In the genomic region with DNA sequence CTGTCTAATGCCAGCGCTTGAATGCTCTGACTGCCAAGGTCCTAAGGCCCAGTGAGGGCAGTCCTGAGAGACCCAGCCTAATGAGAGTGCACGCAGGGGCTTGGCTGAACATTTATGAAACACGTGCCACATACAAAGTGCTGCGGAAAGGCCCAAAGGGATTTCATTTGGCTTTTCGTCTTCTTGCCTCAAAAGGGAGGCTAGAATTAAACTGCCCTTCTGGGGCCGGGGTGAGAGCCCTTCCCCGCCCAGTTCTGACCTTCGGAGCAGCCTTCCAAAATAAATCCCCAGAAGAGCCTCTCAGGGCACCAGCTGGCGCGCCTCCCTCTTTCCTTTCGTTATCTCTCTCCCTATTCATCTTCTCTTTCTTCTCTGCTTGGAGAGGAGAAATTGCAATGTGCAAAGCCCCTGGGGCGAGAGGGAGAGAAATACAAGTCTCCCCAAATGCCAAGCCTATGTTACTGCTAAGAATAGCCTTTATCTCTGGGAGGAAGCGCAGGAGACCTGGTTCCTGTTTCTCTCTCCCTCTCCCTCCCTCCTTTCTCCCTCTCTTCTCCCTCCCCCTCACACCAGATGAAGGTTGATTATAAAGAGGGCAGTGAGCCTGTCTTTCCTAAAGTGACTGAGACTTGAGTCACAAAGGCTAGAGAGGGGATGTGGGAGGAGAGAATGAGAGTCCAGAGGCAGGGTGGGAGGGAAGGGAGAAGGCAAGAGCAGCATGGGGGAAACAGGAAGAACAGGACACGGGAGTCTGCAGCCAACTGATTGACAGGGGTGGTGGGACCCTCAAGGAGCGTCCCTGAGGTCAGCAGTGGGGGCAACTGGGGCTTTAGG, we compare ENCODE assay signal across 8 cellular contexts. TPM values are rescaled to one million over a fixed set of nuclear protein-coding genes. Genes with fewer than 3 reads are reported as not detected.
DNase-seq lines count a peak whose midpoint lies in the region; ATAC-seq and TF ChIP-seq lines count a peak whose summit lies in the region.

No MANE protein-coding gene starts in this region.

- peak; percentile 21 for ATAC-seq in HG02623 (IDR thresholded peaks at IDR 0.05; ENCODE audit: unreplicated experiment)
- peak; percentile 55 for ATAC-seq in WTC11

- peaks cover 12% of the 10 kb centered on the region for H3K4me1 Mint-ChIP-seq in activated CD4-positive, alpha-beta T cell treated with anti-CD3 and anti-CD28 coated beads, Interleukin-2, amount 10 ng/mL, durations not matched to agents 24 days and 14 days
- H3K4me1 Mint-ChIP-seq in WTC11 = peaks cover 26% of the 10 kb centered on the region

- H3K9me3 ChIP-seq in neuronal stem cell (replicated peaks in 1 of 2; ENCODE audit: control insufficient read depth in 2 of 2, insufficient read depth in 1 of 2, low read depth in 1 of 2, low read length in 2 of 2) = no peaks in the 10 kb centered on the region

- no peaks in the 10 kb centered on the region for H3K27me3 ChIP-seq in neuronal stem cell (ENCODE audit: control insufficient read depth in 3 of 3, insufficient read depth in 3 of 3, low read depth in 1 of 3, low read length in 3 of 3)

- H2BK120ac ChIP-seq in neuronal stem cell (ENCODE audit: low read depth, low read length) = no peak overlapping the region

- H2AFZ ChIP-seq in neuronal stem cell (ENCODE audit: low read length) = peak overlapping the region; percentile 85

- TF ChIP-seq CTCF in WTC11 (IDR thresholded peaks at IDR 0.05) = peak; percentile 7; the same call in 1 of the 2 replicates
- TF ChIP-seq CTCF in foreskin fibroblast (IDR thresholded peaks at IDR 0.05; ENCODE audit: low read depth, low read length) = no peak

- peak overlapping the region; percentile 78 for H3K9ac ChIP-seq in neuronal stem cell (ENCODE audit: low read depth, low read length, poor library complexity)

- H3K4me3 ChIP-seq in foreskin fibroblast (ENCODE audit: low read depth in 1 of 2, low read length in 2 of 2) (peak overlapping the region; percentile 43 to 61), neuronal stem cell (ENCODE audit: low read length in 2 of 2) (peak overlapping the region in 1 of 2 donors; percentile 51)

- H2AK5ac ChIP-seq in neuronal stem cell (ENCODE audit: low read depth, low read length) = no peak overlapping the region

- H3K18ac ChIP-seq in neuronal stem cell (ENCODE audit: low read length) = peak overlapping the region; percentile 61

- H3K4me1 ChIP-seq in neuronal stem cell (ENCODE audit: control insufficient read depth in 2 of 2, insufficient read depth in 1 of 2, low read depth in 1 of 2, low read length in 2 of 2) = peaks cover 9 to 12% of the 10 kb centered on the region in 2 donors

- H2BK5ac ChIP-seq in neuronal stem cell (ENCODE audit: low read length) = no peak overlapping the region

- peak overlapping the region; percentile 76 for H3K4me3 Mint-ChIP-seq in activated CD4-positive, alpha-beta T cell treated with anti-CD3 and anti-CD28 coated beads, Interleukin-2, amount 10 ng/mL, durations not matched to agents 24 days and 14 days
- peak overlapping the region; percentile 95 for H3K4me3 Mint-ChIP-seq in WTC11

- WGBS in neuronal stem cell (ENCODE audit: extremely low coverage in 2 of 2, insufficient read length in 2 of 2, insufficient replicate concordance in 1 of 2), 2 donors = no CpG with 5 or more reads among the region's 15 CpGs

- peak overlapping the region; percentile 90 for H3K27ac ChIP-seq in neuronal stem cell (replicated peaks; ENCODE audit: low read length)

- no peaks in the 10 kb centered on the region for H3K79me1 ChIP-seq in neuronal stem cell (ENCODE audit: low read depth, low read length)

- no peak overlapping the region for H3K14ac ChIP-seq in neuronal stem cell (ENCODE audit: low read length)

- H3K23ac ChIP-seq in neuronal stem cell (ENCODE audit: low read depth, low read length, poor library complexity) = no peak overlapping the region

- H3K4me2 ChIP-seq in neuronal stem cell (ENCODE audit: insufficient read depth, low read length, poor library complexity, severe bottlenecking) = peak overlapping the region; percentile 52

- no peak overlapping the region for H4K8ac ChIP-seq in neuronal stem cell (ENCODE audit: low read depth, low read length)

- H2BK15ac ChIP-seq in neuronal stem cell (ENCODE audit: low read length) = no peak overlapping the region

- POLR2A ChIA-PET in WTC11 (lab: Charles Lee) = interaction anchor here (0.7 to 1.7 kb wide), 4 partner anchors 32 to 192 kb away, joined by 4 to 16 read pairs (median 4); partner anchors contain the start of gene FSTL1

- no peaks in the 10 kb centered on the region for H3K36me3 Mint-ChIP-seq in activated CD4-positive, alpha-beta T cell treated with anti-CD3 and anti-CD28 coated beads, Interleukin-2, amount 10 ng/mL, durations not matched to agents 24 days and 14 days (ENCODE audit: low read depth)
- no peaks in the 10 kb centered on the region for H3K36me3 Mint-ChIP-seq in WTC11

- no peak overlapping the region for H2BK12ac ChIP-seq in neuronal stem cell (ENCODE audit: low read length)

- CTCF ChIA-PET in WTC11 (lab: Charles Lee) = interaction anchor here (0.6 to 4.9 kb wide), 40 partner anchors 8 to 988 kb away, joined by 3 to 161 read pairs (median 4); partner anchors contain the start of genes FSTL1, LRRC58, NDUFB4 and STXBP5L

- H3K36me3 ChIP-seq in neuronal stem cell (replicated peaks in 1 of 2; ENCODE audit: control insufficient read depth in 2 of 2, insufficient read depth in 2 of 2, low read length in 2 of 2) = no peaks in the 10 kb centered on the region

- peaks cover 9% of the 10 kb centered on the region for H3K27me3 Mint-ChIP-seq in activated CD4-positive, alpha-beta T cell treated with anti-CD3 and anti-CD28 coated beads, Interleukin-2, amount 10 ng/mL, durations not matched to agents 24 days and 14 days
- peaks cover 12% of the 10 kb centered on the region for H3K27me3 Mint-ChIP-seq in WTC11 (ENCODE audit: low read depth)

- peak overlapping the region; percentile 51 for H3K27ac Mint-ChIP-seq in activated CD4-positive, alpha-beta T cell treated with anti-CD3 and anti-CD28 coated beads, Interleukin-2, amount 10 ng/mL, durations not matched to agents 24 days and 14 days
- H3K27ac Mint-ChIP-seq in WTC11 = peak overlapping the region; percentile 88

- intact Hi-C loops in activated CD4-positive, alpha-beta T cell treated with anti-CD3 and anti-CD28 coated beads, Interleukin-2, amount 10 ng/mL, durations not matched to agents 24 days and 14 days (cut with micrococcal nuclease) = loop anchor here (1.0 to 10.0 kb wide), 3 partner anchors 142 to 735 kb away; no protein-coding TSS in a partner anchor

- DNase-seq in activated CD4-positive, alpha-beta T cell treated with anti-CD3 and anti-CD28 coated beads, Interleukin-2, amount 10 ng/mL, durations not matched to agents 24 days and 14 days = no peak
- DNase-seq in activated CD4-positive, alpha-beta T cell treated with anti-CD3 and anti-CD28 coated beads for 1 hour = no peak
- peak; percentile 70 for DNase-seq in NCI-H1105 treated with DMSO at 0.1 percent for 48 hours (lab: John Stamatoyannopoulos, UW)
- peak; percentile 27 for DNase-seq in WTC11 (ENCODE audit: low spot score)
- peak; percentile 78 to 89 for DNase-seq in foreskin fibroblast
- peak; percentile 85 for DNase-seq in neuronal stem cell (ENCODE audit: low spot score)
- DNase-seq in NCI-H1930 (lab: John Stamatoyannopoulos, UW) = no peak

- H4K91ac ChIP-seq in neuronal stem cell (ENCODE audit: low read depth, low read length, poor library complexity) = no peak overlapping the region

- H3K9me3 Mint-ChIP-seq in activated CD4-positive, alpha-beta T cell treated with anti-CD3 and anti-CD28 coated beads, Interleukin-2, amount 10 ng/mL, durations not matched to agents 24 days and 14 days = no peaks in the 10 kb centered on the region
- no peaks in the 10 kb centered on the region for H3K9me3 Mint-ChIP-seq in WTC11

- H3K4ac ChIP-seq in neuronal stem cell (ENCODE audit: low read length) = no peak overlapping the region

TF ChIP-seq in WTC11, 78 proteins besides CTCF, POLR2A, EP300 and RAD21:
- 0 out of 2 replicates have a peak, but pooled peaks have one; percentile 5 for TF ChIP-seq ETV6 (CRISPR knock-in tag; IDR thresholded peaks at IDR 0.05)
- no peak for TF ChIP-seq E2F5 (CRISPR knock-in tag; IDR thresholded peaks at IDR 0.05)

RNA-seq across cellular contexts. Expression of gene NDUFB4, which starts 36.7 kb away (rescaled TPM):
- 116 and 123 TPM in 2 replicates for total RNA-seq in activated CD4-positive, alpha-beta T cell treated with anti-CD3 and anti-CD28 coated beads, Interleukin-2, amount 10 ng/mL, durations not matched to agents 24 days and 14 days
- 174 to 237 TPM (median 223 TPM) in 3 replicates for total RNA-seq in WTC11 (2021)
- 562 TPM for polyA plus RNA-seq in neuronal stem cell (2013, experiment 1 of 2)
- 576 TPM for polyA plus RNA-seq in neuronal stem cell (2013, experiment 2 of 2)

Comparison
In these comparisons a context has a peak if more than half of its experiments do, and no peak if none do; other contexts are left out.
1. DNase-seq: peak in NCI-H1105 treated with DMSO at 0.1 percent for 48 hours (single experiment), WTC11 (single experiment), foreskin fibroblast (2 of 2) and neuronal stem cell (single experiment); none in activated CD4-positive, alpha-beta T cell treated with anti-CD3 and anti-CD28 coated beads, Interleukin-2, amount 10 ng/mL, durations not matched to agents 24 days and 14 days (single experiment), activated CD4-positive, alpha-beta T cell treated with anti-CD3 and anti-CD28 coated beads for 1 hour (single experiment) and NCI-H1930 (0 of 2).